12 cellular contexts compared by ENCODE assay signal in the genomic region with DNA sequence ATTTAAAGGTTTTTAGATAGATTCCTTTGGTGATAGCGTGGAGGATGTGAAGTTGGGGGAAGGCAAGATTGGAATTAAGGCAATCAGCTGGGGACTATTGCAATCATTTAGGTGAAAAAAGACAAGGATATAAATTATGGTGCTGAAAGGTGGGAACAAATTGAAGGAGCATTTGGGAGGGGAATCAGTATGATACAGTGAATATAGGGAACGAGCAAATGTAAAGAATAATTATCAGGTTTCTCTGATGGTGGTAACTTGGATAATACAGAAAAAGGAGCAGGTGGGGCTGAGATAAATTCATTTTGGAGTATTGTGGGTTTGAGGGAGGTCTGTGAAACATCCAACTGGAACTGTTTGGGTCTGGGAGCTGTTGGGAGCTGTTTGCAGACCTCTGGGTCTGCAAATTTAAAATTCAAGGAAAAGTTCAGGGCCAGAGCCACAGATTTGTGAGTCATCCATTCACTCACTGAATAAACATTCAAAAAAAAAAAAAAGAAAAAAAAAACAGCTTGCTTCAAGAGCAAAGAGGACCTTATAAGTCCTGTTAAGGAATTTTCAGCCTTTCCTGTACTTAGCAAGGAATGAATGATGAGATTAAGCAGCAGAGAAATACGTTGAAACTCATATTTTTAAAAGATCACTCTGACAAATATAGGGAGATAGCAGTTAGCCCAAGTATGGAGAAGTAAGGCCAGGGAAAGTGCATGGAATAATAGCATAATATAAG.
A peak's percentile ranks its signal among the peaks of the same experiment; 100 is the strongest.
DNase-seq lines count a peak whose midpoint lies in the region; ATAC-seq, FAIRE-seq and TF ChIP-seq lines count a peak whose summit lies in the region.
"Had no signal": no experiment of that assay in that cellular context is flagged by ENCODE, and none has a peak within 500 bp of the region (broad histone marks: within the 10 kb centered on the region; RNA-seq: fewer than 3 reads in every experiment).

No MANE protein-coding gene starts in this region.

- TF ChIP-seq CTCF in MCF 10A (IDR thresholded peaks at IDR 0.05; ENCODE audit: unreplicated experiment) = no peak
- no peak for TF ChIP-seq CTCF in breast epithelium (IDR thresholded peaks at IDR 0.05)
- TF ChIP-seq CTCF in brain microvascular endothelial cell (IDR thresholded peaks at IDR 0.05; ENCODE audit: low read depth, low read length, missing control alignments) = no peak
- TF ChIP-seq CTCF in HepG2 (CRISPR knock-in tag; IDR thresholded peaks at IDR 0.05) = no peak
- TF ChIP-seq CTCF in uterus (IDR thresholded peaks at IDR 0.05) = no peak

- H3K36me3 Mint-ChIP-seq in MCF 10A (ENCODE audit: insufficient read depth, unreplicated experiment) = peaks cover 6% of the 10 kb centered on the region

- H3K27ac ChIP-seq in breast epithelium = no peak overlapping the region
- H3K27ac ChIP-seq in brain microvascular endothelial cell = peak overlapping the region; percentile 97
- H3K27ac ChIP-seq in HepG2 (ENCODE audit: extremely low read length, insufficient read depth, low read length) = peak overlapping the region; percentile 80
- H3K27ac ChIP-seq in uterus = peak overlapping the region; percentile 75 to 82
- H3K27ac ChIP-seq: SK-N-MC had no signal

- 49% methylated on average over 3 of the region's 3 CpGs for WGBS in HepG2 (ENCODE audit: low lambda C conversion rate)

- H3K27ac Mint-ChIP-seq in MCF 10A (ENCODE audit: low read depth, unreplicated experiment) = peak overlapping the region; percentile 52

- in situ Hi-C loops in brain microvascular endothelial cell (cut with HindIII; ENCODE audit: low pct_ligation_motif_present, low sequenced_read_pairs) = no loop called here
- in situ Hi-C loops in HepG2 (cut with HindIII; ENCODE audit: extremely low pct_ligation_motif_present, low pct_unique_long_range_greater_than_20kb) = no loop called here
- in situ Hi-C loops in G401 (cut with HindIII; ENCODE audit: low sequenced_read_pairs) = no loop called here

- H3K36me3 ChIP-seq in breast epithelium (no peaks in the 10 kb centered on the region), brain microvascular endothelial cell (replicated peaks) (no peaks in the 10 kb centered on the region), HepG2 (replicated peaks in 1 of 2; ENCODE audit: control insufficient read depth in 1 of 2, insufficient read depth in 2 of 2, low read length in 2 of 2) (no peaks in the 10 kb centered on the region), uterus (no peaks in the 10 kb centered on the region)

- no peak for TF ChIP-seq POLR2A in breast epithelium (IDR thresholded peaks at IDR 0.05)
- TF ChIP-seq POLR2A in HepG2 (IDR thresholded peaks at IDR 0.05; ENCODE audit: insufficient read depth in 1 of 2, low read depth in 2 of 2, low read length in 2 of 2) = peak in 1 of 2 experiments; percentile 47; a peak in 1 of 4 replicates
- TF ChIP-seq POLR2A in uterus (IDR thresholded peaks at IDR 0.05) = no peak

- TF ChIP-seq EP300 in HepG2 (IDR thresholded peaks at IDR 0.05; ENCODE audit: low read depth in 2 of 2, low read length in 2 of 2) (peak in 1 of 2 experiments; percentile 96; a peak in 2 of 4 replicates), HepG2 (CRISPR knock-in tag; IDR thresholded peaks at IDR 0.05; ENCODE audit: borderline replicate concordance) (no peak)

- H3K27me3 Mint-ChIP-seq in MCF 10A (ENCODE audit: insufficient read depth, unreplicated experiment) = no peaks in the 10 kb centered on the region

- no peak overlapping the region for H2AFZ ChIP-seq in HepG2 (ENCODE audit: low read length)

- ATAC-seq in HepG2 = peak; percentile 92
- no peak for ATAC-seq in HG03460 (IDR thresholded peaks at IDR 0.05; ENCODE audit: unreplicated experiment)
- ATAC-seq: GM12878 had no signal

- DNase-seq in MCF 10A (ENCODE audit: unreplicated experiment) = peak; percentile 46
- no peak for DNase-seq in breast epithelium (ENCODE audit: low spot score in 2 of 2)
- peak; percentile 75 for DNase-seq in brain microvascular endothelial cell
- peak; percentile 93 for DNase-seq in HepG2 (ENCODE audit: low spot score)
- DNase-seq in uterus = peak in 1 of 2 donors; percentile 38
- DNase-seq in G401 (ENCODE audit: low spot score) = no peak
- no peak for DNase-seq in SKM-1 (lab: John Stamatoyannopoulos, UW; ENCODE audit: unreplicated experiment)
- DNase-seq: 8988T, NCI-H2029 treated with DMSO at 0.1 percent for 48 hours had no signal

- BruUV-seq in MCF 10A (replicated peaks; lab: Mats Ljungman, UMichigan) (no TSS peak), HepG2 (replicated peaks; lab: Mats Ljungman, UMichigan) (no TSS peak)

- peak overlapping the region; percentile 43 for H3K4me2 ChIP-seq in HepG2 (ENCODE audit: low read depth, low read length)

- H3K9me3 ChIP-seq in breast epithelium = no peaks in the 10 kb centered on the region
- peaks cover 7% of the 10 kb centered on the region; the same call in 1 of the 2 replicates for H3K9me3 ChIP-seq in HepG2 (ENCODE audit: low read length)
- no peaks in the 10 kb centered on the region for H3K9me3 ChIP-seq in uterus

- intact Hi-C loops in MCF 10A (cut with micrococcal nuclease) = no loop called here
- intact Hi-C loops in breast epithelium (cut with DNase I; ENCODE audit: low total_unique reads) = no loop called here
- intact Hi-C loops in HepG2 (cut with micrococcal nuclease; ENCODE audit: unreplicated experiment) = loop anchor here (1.0 to 5.0 kb wide), 4 partner anchors 12 to 101 kb away; no protein-coding TSS in a partner anchor
- intact Hi-C loops in uterus (cut with DNase I; ENCODE audit: low total_unique reads) = no loop called here

- CTCF ChIA-PET in MCF 10A (lab: Yijun Ruan, JAX) (interaction anchor here (0.6 to 0.7 kb wide), 5 partner anchors 12 to 234 kb away, joined by 3 to 4 read pairs (median 3); no protein-coding TSS in a partner anchor), HepG2 (lab: Yijun Ruan, JAX; ENCODE audit: low intra/inter-chr PET ratio, low total read pairs) (no interaction called here)

- H3K27me3 ChIP-seq in breast epithelium = no peaks in the 10 kb centered on the region
- H3K27me3 ChIP-seq in brain microvascular endothelial cell (replicated peaks) = no peaks in the 10 kb centered on the region
- H3K27me3 ChIP-seq in HepG2 (ENCODE audit: control insufficient read depth in 1 of 2, insufficient read depth in 2 of 2, low read length in 2 of 2) = no peaks in the 10 kb centered on the region
- no peaks in the 10 kb centered on the region for H3K27me3 ChIP-seq in uterus

- no peak overlapping the region for H3K4me3 ChIP-seq in breast epithelium
- no peak overlapping the region for H3K4me3 ChIP-seq in brain microvascular endothelial cell (ENCODE audit: low read depth, low read length)
- peak overlapping the region in 1 of 3 experiments; percentile 13; a peak in 1 of 6 replicates for H3K4me3 ChIP-seq in HepG2 (replicated peaks in 1 of 3; ENCODE audit: insufficient read depth in 1 of 3, low read depth in 2 of 3, low read length in 3 of 3)
- H3K4me3 ChIP-seq in uterus = no peak overlapping the region
- H3K4me3 ChIP-seq: GM12878, SK-N-MC had no signal

- peaks cover 36% of the 10 kb centered on the region for H3K4me1 Mint-ChIP-seq in MCF 10A (ENCODE audit: insufficient read depth, unreplicated experiment)

- TF ChIP-seq RAD21 in HepG2 (CRISPR knock-in tag; IDR thresholded peaks at IDR 0.05) = no peak

- FAIRE-seq in HepG2 (lab: Jason Lieb, UNC) = peak; percentile 46
- FAIRE-seq: GM12878 had no signal

- POLR2A ChIA-PET in MCF 10A (lab: Yijun Ruan, JAX) = interaction anchor here (0.7 to 1.7 kb wide), 3 partner anchors 12 to 116 kb away, joined by 3 to 6 read pairs (median 3); no protein-coding TSS in a partner anchor
- POLR2A ChIA-PET in HepG2 (lab: Yijun Ruan, JAX) = interaction anchor here (0.6 to 3.5 kb wide), 26 partner anchors 8 to 382 kb away, joined by 3 to 62 read pairs (median 7); a partner anchor contains a TSS

- H3K79me2 ChIP-seq in HepG2 (ENCODE audit: insufficient read depth, low read length) = no peaks in the 10 kb centered on the region

- H4K20me1 ChIP-seq in HepG2 (ENCODE audit: insufficient read depth, low read length) = no peaks in the 10 kb centered on the region

- H3K9me3 Mint-ChIP-seq in MCF 10A (ENCODE audit: unreplicated experiment) = no peaks in the 10 kb centered on the region

- H3K4me3 Mint-ChIP-seq in MCF 10A (ENCODE audit: unreplicated experiment) = no peak overlapping the region

- peak overlapping the region; percentile 69 for H3K9ac ChIP-seq in HepG2 (ENCODE audit: insufficient read depth, low read depth, low read length)

- H3K4me1 ChIP-seq in breast epithelium (no peaks in the 10 kb centered on the region), HepG2 (ENCODE audit: insufficient read depth, low read length) (peaks cover 47% of the 10 kb centered on the region), uterus (peaks cover 5 to 13% of the 10 kb centered on the region in 2 donors)

TF ChIP-seq in HepG2, 621 proteins besides CTCF, POLR2A, EP300 and RAD21 (continues in another document):
- no peak for TF ChIP-seq ZNF460 (CRISPR knock-in tag; IDR thresholded peaks at IDR 0.05; ENCODE audit: borderline replicate concordance)
- no peak for TF ChIP-seq KLF13 (CRISPR knock-in tag; IDR thresholded peaks at IDR 0.05)
- no peak for TF ChIP-seq MTA3 (CRISPR knock-in tag; IDR thresholded peaks at IDR 0.05)
- TF ChIP-seq, protein P1, sequence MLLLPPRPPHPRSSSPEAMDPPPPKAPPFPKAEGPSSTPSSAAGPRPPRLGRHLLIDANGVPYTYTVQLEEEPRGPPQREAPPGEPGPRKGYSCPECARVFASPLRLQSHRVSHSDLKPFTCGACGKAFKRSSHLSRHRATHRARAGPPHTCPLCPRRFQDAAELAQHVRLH (CRISPR knock-in tag; IDR thresholded peaks at IDR 0.05; ENCODE audit: borderline replicate concordance, low read depth) = no peak
- TF ChIP-seq GPN1 (CRISPR knock-in tag; IDR thresholded peaks at IDR 0.05; ENCODE audit: borderline replicate concordance) = no peak
- TF ChIP-seq TEAD2 (CRISPR knock-in tag; IDR thresholded peaks at IDR 0.05) = no peak
- TF ChIP-seq REPIN1 (CRISPR knock-in tag; IDR thresholded peaks at IDR 0.05; ENCODE audit: borderline replicate concordance, low read depth) = no peak
- TF ChIP-seq KDM5B (CRISPR knock-in tag; IDR thresholded peaks at IDR 0.05; ENCODE audit: borderline replicate concordance) = no peak

Comparison
In these comparisons a context has a peak if more than half of its experiments do, and no peak if none do; other contexts are left out.
1. DNase-seq: peak in MCF 10A (single experiment), brain microvascular endothelial cell (single experiment) and HepG2 (single experiment); none in breast epithelium (0 of 2), G401 (single experiment) and SKM-1 (single experiment).
2. H3K27ac ChIP-seq: peak in brain microvascular endothelial cell (single experiment), HepG2 (single experiment) and uterus (2 of 2); none in breast epithelium (0 of 2).